In genomic region chr9:134967547-134967930, GRCh38 we compare ENCODE assay signal across 1 cellular context.
TF ChIP-seq lines count a peak whose summit lies in the region.

No MANE protein-coding gene starts in this region.

TF ChIP-seq in HepG2, 621 proteins besides CTCF, POLR2A, EP300 and RAD21:
- TF ChIP-seq DDIT3 (CRISPR knock-in tag; IDR thresholded peaks at IDR 0.05): no peak
- TF ChIP-seq GLI4 (CRISPR knock-in tag; IDR thresholded peaks at IDR 0.05; ENCODE audit: borderline replicate concordance): no peak
- TF ChIP-seq RAD51 (IDR thresholded peaks at IDR 0.05; ENCODE audit: borderline replicate concordance): no peak
- no peak for TF ChIP-seq ZKSCAN1 (IDR thresholded peaks at IDR 0.05; ENCODE audit: low read length)
- TF ChIP-seq ZNF367 (CRISPR knock-in tag; IDR thresholded peaks at IDR 0.05; ENCODE audit: borderline replicate concordance): no peak
- no peak for TF ChIP-seq ZNF562 (CRISPR knock-in tag; IDR thresholded peaks at IDR 0.05; ENCODE audit: borderline replicate concordance)
- no peak for TF ChIP-seq ZNF256 (CRISPR knock-in tag; conservative IDR thresholded peaks at IDR 0.05)
- no peak for TF ChIP-seq HOXA7 (CRISPR knock-in tag; IDR thresholded peaks at IDR 0.05)
- TF ChIP-seq PCBP2 (optimal IDR thresholded peaks at IDR 0.05; ENCODE audit: low read depth, low read length, poor library complexity, severe bottlenecking): no peak
- TF ChIP-seq MIXL1 (CRISPR knock-in tag; IDR thresholded peaks at IDR 0.05): no peak
- TF ChIP-seq THAP11 (CRISPR knock-in tag; IDR thresholded peaks at IDR 0.05): no peak
- TF ChIP-seq BHLHE40 (IDR thresholded peaks at IDR 0.05; ENCODE audit: low read length): no peak
- no peak for TF ChIP-seq ZNF607 (CRISPR knock-in tag; IDR thresholded peaks at IDR 0.05; ENCODE audit: borderline replicate concordance)
- no peak for TF ChIP-seq GLMP (CRISPR knock-in tag; IDR thresholded peaks at IDR 0.05; ENCODE audit: borderline replicate concordance)
- TF ChIP-seq ZKSCAN5 (CRISPR knock-in tag; IDR thresholded peaks at IDR 0.05): no peak
- no peak for TF ChIP-seq PCBP1 (IDR thresholded peaks at IDR 0.05; ENCODE audit: borderline replicate concordance, low read depth, low read length)
